ENCODE assay signal across 8 cellular contexts in the genomic region with DNA sequence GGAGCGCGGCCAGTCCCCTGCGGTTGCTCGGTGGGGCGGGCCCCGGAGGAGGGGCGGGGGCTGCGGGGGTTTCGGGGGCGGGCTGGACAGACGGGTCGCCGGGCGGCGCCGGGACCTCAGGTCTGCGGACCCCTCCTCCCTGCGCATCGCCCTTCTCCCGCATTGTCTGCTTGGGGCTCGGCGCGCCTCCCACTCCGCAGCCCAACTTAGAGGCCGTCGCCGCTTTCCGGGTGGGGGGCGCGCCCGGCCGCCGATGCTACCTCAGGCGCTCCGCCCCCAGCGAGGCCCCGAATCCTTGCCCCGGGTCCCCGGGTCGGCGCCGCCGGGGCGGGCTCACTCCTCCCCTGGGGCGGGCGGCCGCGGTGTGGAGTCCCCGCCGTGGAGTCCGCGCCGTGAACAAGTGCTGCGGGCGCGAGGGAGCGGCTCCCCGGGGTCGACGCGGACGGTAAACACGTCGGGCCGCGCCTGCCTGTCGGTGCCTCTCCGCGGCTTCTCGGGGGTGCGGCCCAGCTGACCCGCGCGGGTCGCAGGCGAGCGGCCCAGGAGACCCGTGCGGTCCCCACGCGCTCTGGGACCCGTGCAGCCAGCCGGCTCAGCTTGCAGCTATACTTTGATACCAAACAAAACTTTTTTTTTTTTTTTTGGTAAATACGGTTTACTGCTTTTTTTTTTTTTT. TPM values are rescaled to one million over a fixed set of nuclear protein-coding genes. Genes with fewer than 3 reads are reported as not detected.
DNase-seq lines count a peak whose midpoint lies in the region; ATAC-seq, FAIRE-seq and TF ChIP-seq lines count a peak whose summit lies in the region.

No MANE protein-coding gene starts in this region.

- WGBS in GM12878 (ENCODE audit: insufficient coverage, insufficient replicate concordance, low lambda C conversion rate, missing lambda C conversion rate), result under 1% methylated on average over 26 of the region's 84 CpGs

- H3K9me3 ChIP-seq in GM12878 (replicated peaks; ENCODE audit: control insufficient read depth, insufficient read depth, low read length) (no peaks in the 10 kb centered on the region), keratinocyte (ENCODE audit: control insufficient read depth, low read depth, low read length) (no peaks in the 10 kb centered on the region)

- RAD21 ChIA-PET in GM12878 (lab: Charles Lee; ENCODE audit: unreplicated experiment), result interaction anchor here (0.6 to 8.2 kb wide), 25 partner anchors 16 to 627 kb away, joined by 3 to 121 read pairs (median 4); no protein-coding TSS in a partner anchor

- SMC1A ChIA-PET in GM12878 (lab: Charles Lee; ENCODE audit: uncharacterized antibody, unreplicated experiment), result interaction anchor here (1.0 to 6.9 kb wide), 16 partner anchors 19 to 108 kb away, joined by 3 to 70 read pairs (median 4); no protein-coding TSS in a partner anchor

- H3K4me2 ChIP-seq in GM12878 (ENCODE audit: control insufficient read depth, insufficient read depth) (peak overlapping the region; percentile 76; the same call in 1 of the 2 replicates), keratinocyte (ENCODE audit: control insufficient read depth, extremely low read depth, insufficient read depth, low read depth, low read length) (peak overlapping the region; percentile 89)

- H3K27ac ChIP-seq in GM12878 (ENCODE audit: control insufficient read depth, insufficient read depth), result peak overlapping the region; percentile 78
- H3K27ac ChIP-seq in keratinocyte (ENCODE audit: control insufficient read depth, insufficient read depth, low read length), result peak overlapping the region; percentile 66

- ATAC-seq in HG03108 (IDR thresholded peaks at IDR 0.05; ENCODE audit: unreplicated experiment), result peak; percentile 30
- ATAC-seq in GM12878, result peak; percentile 55

- no peak; the same call in 1 of the 2 replicates for TF ChIP-seq POLR2A in GM12878 (IDR thresholded peaks at IDR 0.05; ENCODE audit: low read depth, low read length)

- CTCF ChIA-PET in GM12878 (lab: Yijun Ruan, JAX), result interaction anchor here (0.6 to 6.8 kb wide), 8 partner anchors 24 to 108 kb away, joined by 3 to 80 read pairs (median 6); no protein-coding TSS in a partner anchor

- no peaks in the 10 kb centered on the region for H4K20me1 ChIP-seq in GM12878 (ENCODE audit: control insufficient read depth, insufficient read depth)
- H4K20me1 ChIP-seq in keratinocyte (ENCODE audit: control insufficient read depth, extremely low read depth, insufficient read depth, low read length), result no peaks in the 10 kb centered on the region

- POLR2A ChIA-PET in GM12878 (lab: Charles Lee), result interaction anchor here (0.6 to 5.6 kb wide), 14 partner anchors 12 to 309 kb away, joined by 3 to 47 read pairs (median 6); no protein-coding TSS in a partner anchor

- H3K9ac ChIP-seq in GM12878 (ENCODE audit: control insufficient read depth, insufficient read depth, low read length), result peak overlapping the region; percentile 74
- H3K9ac ChIP-seq in keratinocyte (ENCODE audit: control insufficient read depth, extremely low read depth, insufficient read depth, low read length), result peak overlapping the region; percentile 74

- TF ChIP-seq RAD21 in GM12878 (IDR thresholded peaks at IDR 0.05; ENCODE audit: insufficient read depth, low read depth, low read length), result no peak

- BruUV-seq in GM12878 (replicated peaks; lab: Mats Ljungman, UMichigan), result no TSS peak

- no peaks in the 10 kb centered on the region; a peak in 2 of 4 replicates for H3K27me3 ChIP-seq in GM12878 (replicated peaks in 1 of 2; ENCODE audit: control insufficient read depth in 2 of 2, insufficient read depth in 2 of 2, low read length in 1 of 2)
- no peaks in the 10 kb centered on the region for H3K27me3 ChIP-seq in keratinocyte (ENCODE audit: control insufficient read depth, extremely low read depth, insufficient read depth, low read length)

- FAIRE-seq in GM12878 (lab: Jason Lieb, UNC) (no peak), keratinocyte (lab: Jason Lieb, UNC) (no peak)

- H3K36me3 ChIP-seq in GM12878 (ENCODE audit: control insufficient read depth in 2 of 2, insufficient read depth in 2 of 2, low read length in 1 of 2), result no peaks in the 10 kb centered on the region
- no peaks in the 10 kb centered on the region for H3K36me3 ChIP-seq in keratinocyte (ENCODE audit: control insufficient read depth in 2 of 2, extremely low read depth in 1 of 2, insufficient read depth in 2 of 2, low read length in 2 of 2)

- in situ Hi-C loops in GM12878 (cut with MboI), result no loop called here
- in situ Hi-C loops in G401 (cut with HindIII; ENCODE audit: low sequenced_read_pairs), result no loop called here

- DNase-seq in NK-92 treated with Interleukin-12 subunit alpha and Interleukin-12 subunit beta, amount 100 ng/mL, for 24 hours (lab: John Stamatoyannopoulos, UW), result peak; percentile 84
- DNase-seq in NK-92 (lab: John Stamatoyannopoulos, UW; ENCODE audit: unreplicated experiment), result no peak
- DNase-seq in T-helper 2 cell, result peak; percentile 43 to 64 (median 62)
- DNase-seq in GM12878 (ENCODE audit: low read depth, low spot score), result no peak
- no peak for DNase-seq in keratinocyte (ENCODE audit: low read depth, low spot score)
- DNase-seq in stimulated activated CD4-positive, alpha-beta T cell treated with anti-CD3 and anti-CD28 coated beads, Interleukin-2, amount 100 ng/mL, for 48 hours, result peak; percentile 28 to 43
- no peak for DNase-seq in G401 (ENCODE audit: low spot score)

- H3K4me1 ChIP-seq in GM12878 (ENCODE audit: control insufficient read depth, insufficient read depth, low read length) (peaks cover 12% of the 10 kb centered on the region; the same call in 1 of the 2 replicates), keratinocyte (ENCODE audit: control insufficient read depth, extremely low read depth, insufficient read depth, low read length) (peaks cover 23% of the 10 kb centered on the region)

- no peaks in the 10 kb centered on the region for H3K9me1 ChIP-seq in keratinocyte (ENCODE audit: control insufficient read depth, extremely low read depth, insufficient read depth, low read length)

- peak overlapping the region; percentile 59 for H2AFZ ChIP-seq in GM12878 (ENCODE audit: control insufficient read depth, low read depth, low read length)
- no peak overlapping the region for H2AFZ ChIP-seq in keratinocyte (ENCODE audit: control insufficient read depth, low read length)

- no peak for TF ChIP-seq CTCF in GM12878 (IDR thresholded peaks at IDR 0.05 in 2 of 3, conservative IDR thresholded peaks at IDR 0.05 in 1 of 3; ENCODE audit: control insufficient read depth in 2 of 3, extremely low read depth in 1 of 3, insufficient read depth in 1 of 3, low read depth in 3 of 3, low read length in 3 of 3)
- TF ChIP-seq CTCF in keratinocyte (optimal IDR thresholded peaks at IDR 0.05 in 1 of 3, IDR thresholded peaks at IDR 0.05 in 1 of 3, conservative IDR thresholded peaks at IDR 0.05 in 1 of 3; ENCODE audit: extremely low read depth in 1 of 3, insufficient read depth in 2 of 3, low read length in 3 of 3), result no peak

- H3K79me2 ChIP-seq in GM12878 (ENCODE audit: control insufficient read depth, insufficient read depth, low read length) (peaks cover 48% of the 10 kb centered on the region), keratinocyte (ENCODE audit: control insufficient read depth, insufficient read depth, low read length) (peaks cover 48% of the 10 kb centered on the region)

- no peak for TF ChIP-seq EP300 in GM12878 (IDR thresholded peaks at IDR 0.05; ENCODE audit: borderline replicate concordance in 1 of 2, control insufficient read depth in 1 of 2, low read depth in 2 of 2, low read length in 2 of 2)

- dilution Hi-C loops in keratinocyte (cut with MboI; ENCODE audit: extremely low pct_ligation_motif_present, low sequenced_read_pairs), result no loop called here

- H3K4me3 ChIP-seq in GM12878, result peak overlapping the region; percentile 80
- peak overlapping the region; percentile 68 to 80 (median 76) for H3K4me3 ChIP-seq in keratinocyte (ENCODE audit: control insufficient read depth in 2 of 3, extremely low read depth in 1 of 3, insufficient read depth in 2 of 3, low read depth in 1 of 3, low read length in 3 of 3)

- intact Hi-C loops in GM12878 (cut with micrococcal nuclease; ENCODE audit: unreplicated experiment), result loop anchor here (1.0 to 10.0 kb wide), 5 partner anchors 20 to 314 kb away; no protein-coding TSS in a partner anchor

TF ChIP-seq in GM12878, 131 proteins besides CTCF, POLR2A, EP300 and RAD21 (continues in another document):
- peak; percentile 67 for TF ChIP-seq NR2F1 (conservative IDR thresholded peaks at IDR 0.05)

RNA-seq across cellular contexts. Expression of a gene that starts 0.6 kb away (rescaled TPM):
- total RNA-seq in GM12878 (2013; cell fraction: nucleolus; rRNA removed), result 399 and 407 TPM in 2 replicates
- total RNA-seq in GM12878 (2014; rRNA removed), result 59.1 and 59.6 TPM in 2 replicates
- total RNA-seq in GM12878 (2014; rRNA removed; fragmentation: Illumina TruSeq; extraction: Trizol), result 63.4 and 65.5 TPM in 2 replicates
- 67.0 and 74.9 TPM in 2 replicates for total RNA-seq in GM12878 (2021)
- polyA plus RNA-seq in GM12878 (2011; ENCODE audit: low read depth), result 39.2 TPM
- 29.7 and 36.3 TPM in 2 replicates for polyA plus RNA-seq in GM12878 (2011; rRNA removed)
- 40.3 and 63.4 TPM in 2 replicates for polyA plus RNA-seq in GM12878 (2011; cell fraction: cytosol; rRNA removed)
- polyA plus RNA-seq in GM12878 (2011; cell fraction: nucleus; rRNA removed), result 75.9 and 95.9 TPM in 2 replicates
- 56.2 and 76.5 TPM in 2 replicates for polyA plus RNA-seq in GM12878 (2012)
- 55.8 and 56.2 TPM in 2 replicates for polyA plus RNA-seq in GM12878 (2014; fragmentation: Illumina TruSeq; extraction: Trizol)
- polyA plus RNA-seq in GM12878 (2014; fragmentation: Nextera tagmentation; extraction: Ambion mirVana), result 10 to 100 TPM; 14.4 to 21.5 TPM
- polyA plus RNA-seq in GM12878 (2014; rRNA removed), result 41.4 and 42.3 TPM in 2 replicates
- polyA plus RNA-seq in GM12878 (2016; fragmentation: Nextera tagmentation; extraction: Ambion mirVana), result 10 to 100 TPM; 54.5 to 56.3 TPM
- polyA minus RNA-seq in GM12878 (2011; rRNA and poly(A)+ RNA removed), result 110 and 178 TPM in 2 replicates
- 61.3 and 76.6 TPM in 2 replicates for polyA minus RNA-seq in GM12878 (2011; cell fraction: cytosol; rRNA and poly(A)+ RNA removed)
- 119 and 203 TPM in 2 replicates for polyA minus RNA-seq in GM12878 (2011; cell fraction: nucleus; rRNA and poly(A)+ RNA removed)
- 8.4 to 17.0 TPM (median 16.7 TPM) in 3 replicates for polyA plus RNA-seq in keratinocyte
- 156 TPM for polyA plus RNA-seq in keratinocyte (2011; ENCODE audit: low read depth)
- polyA plus RNA-seq in keratinocyte (2011; cell fraction: cytosol; rRNA removed), result 8.4 and 9.5 TPM in 2 replicates
- 59.3 and 73.1 TPM in 2 replicates for polyA plus RNA-seq in keratinocyte (2011; cell fraction: nucleus; rRNA removed)
- 17.9 and 38.7 TPM in 2 replicates for polyA plus RNA-seq in keratinocyte (2012; ENCODE audit: low replicate concordance)
- polyA minus RNA-seq in keratinocyte, result 53.0 to 98.1 TPM (median 93.5 TPM) in 3 replicates
- 21.5 TPM for polyA minus RNA-seq in keratinocyte (2011; cell fraction: cytosol; rRNA and poly(A)+ RNA removed)
- polyA minus RNA-seq in keratinocyte (2011; cell fraction: nucleus; rRNA and poly(A)+ RNA removed), result 110 and 218 TPM in 2 replicates
- 28.9 and 39.2 TPM in 2 replicates for total RNA-seq in G401 (2014; rRNA removed; shearing (Covaris generic))

Comparison
In these comparisons a context has a peak if more than half of its experiments do, and no peak if none do; other contexts are left out.
1. DNase-seq: peak in NK-92 treated with Interleukin-12 subunit alpha and Interleukin-12 subunit beta, amount 100 ng/mL, for 24 hours (single experiment), T-helper 2 cell (5 of 5) and stimulated activated CD4-positive, alpha-beta T cell treated with anti-CD3 and anti-CD28 coated beads, Interleukin-2, amount 100 ng/mL, for 48 hours (2 of 2); none in NK-92 (single experiment), GM12878 (single experiment), keratinocyte (single experiment) and G401 (single experiment).